ENCODE assay signal across 8 cellular contexts in the genomic region with DNA sequence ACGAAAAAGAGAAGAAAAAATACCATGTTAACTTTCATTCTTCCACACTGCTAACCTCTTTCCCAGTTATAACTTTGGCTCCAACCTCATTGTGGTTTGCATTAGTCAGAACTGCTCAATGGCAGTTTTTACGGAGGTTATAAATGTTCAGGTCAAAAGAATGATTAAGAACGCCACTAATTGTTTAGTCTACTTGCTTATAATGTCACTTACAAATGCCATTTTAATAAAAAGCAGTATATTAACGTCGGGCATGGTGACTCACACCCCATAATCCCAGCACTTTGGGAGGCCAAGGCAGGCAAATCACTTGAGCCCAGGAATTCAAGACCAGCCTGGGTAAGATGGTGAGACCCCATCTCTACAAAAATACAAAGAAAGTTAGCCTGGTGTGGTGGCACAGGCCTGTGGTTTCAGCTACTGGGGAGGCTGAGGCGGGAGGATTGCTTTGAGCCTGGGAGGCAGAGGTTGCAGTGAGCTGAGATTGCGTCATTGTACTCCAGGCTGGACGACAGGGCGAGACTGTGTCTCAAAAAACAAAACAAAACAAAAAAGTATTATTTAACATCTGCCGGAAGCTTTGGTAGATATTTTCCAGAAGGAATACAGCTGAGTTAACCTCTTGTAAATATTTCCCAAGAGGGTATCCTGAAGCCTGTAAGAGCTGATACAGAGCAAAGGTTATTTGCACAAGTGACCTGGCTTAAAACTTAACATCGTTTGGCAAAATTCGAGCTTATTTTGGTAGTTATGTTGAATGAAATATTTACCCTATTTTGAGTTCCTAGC. TPM values are rescaled to one million over a fixed set of nuclear protein-coding genes. Genes with fewer than 3 reads are reported as not detected.
DNase-seq lines count a peak whose midpoint lies in the region; ATAC-seq, FAIRE-seq and TF ChIP-seq lines count a peak whose summit lies in the region.

No MANE protein-coding gene starts in this region.

- H3K4me3 ChIP-seq in fibroblast of villous mesenchyme (ENCODE audit: low read depth, low read length) (no peak overlapping the region), skeletal muscle satellite cell (ENCODE audit: low read length) (peak overlapping the region; percentile 23)

- TF ChIP-seq CTCF in fibroblast of villous mesenchyme (IDR thresholded peaks at IDR 0.05; ENCODE audit: insufficient read depth, low read depth, low read length): no peak

- peaks cover 37% of the 10 kb centered on the region for H3K4me1 ChIP-seq in skeletal muscle satellite cell (ENCODE audit: control insufficient read depth, insufficient read depth, low read length)

- peak overlapping the region; percentile 63 for H3K4me2 ChIP-seq in skeletal muscle satellite cell (ENCODE audit: low read length)

- TF ChIP-seq POLR2A in H54 (IDR thresholded peaks at IDR 0.05; ENCODE audit: low read depth, low read length): no peak

- H3K9me3 ChIP-seq in skeletal muscle satellite cell (replicated peaks; ENCODE audit: low read length): no peaks in the 10 kb centered on the region

- peak overlapping the region; percentile 45 for H3K9ac ChIP-seq in skeletal muscle satellite cell (ENCODE audit: low read depth, low read length)

- no peak for DNase-seq in H54 (ENCODE audit: insufficient read length, low spot score)
- peak; percentile 22 for DNase-seq in SW480 (ENCODE audit: low spot score)
- peak; percentile 93 for DNase-seq in fibroblast of villous mesenchyme (ENCODE audit: low read depth)
- DNase-seq in iPS-NIHi7 (ENCODE audit: extremely low spot score): no peak

- FAIRE-seq in H54 (lab: Jason Lieb, UNC): peak; percentile 94

- no peaks in the 10 kb centered on the region for H3K36me3 ChIP-seq in skeletal muscle satellite cell (ENCODE audit: insufficient read depth, low read length)

- no peaks in the 10 kb centered on the region for H3K27me3 ChIP-seq in skeletal muscle satellite cell (ENCODE audit: control insufficient read depth, insufficient read depth, low read length)

- no peak for ATAC-seq in HG03439 (IDR thresholded peaks at IDR 0.05; ENCODE audit: unreplicated experiment)
- ATAC-seq in GM18520 (IDR thresholded peaks at IDR 0.05; ENCODE audit: unreplicated experiment): no peak
- no peak for ATAC-seq in HG03378 (IDR thresholded peaks at IDR 0.05; ENCODE audit: unreplicated experiment)

RNA-seq across cellular contexts. Expression of gene AGPS, which starts 5.1 kb away (rescaled TPM):
- 36.7 and 46.2 TPM in 2 replicates for total RNA-seq in fibroblast of villous mesenchyme
- total RNA-seq in skeletal muscle satellite cell (2012; rRNA removed): 34.1 and 45.4 TPM in 2 replicates

Comparison
In these comparisons a context has a peak if more than half of its experiments do, and no peak if none do; other contexts are left out.
1. DNase-seq: peak in SW480 (single experiment) and fibroblast of villous mesenchyme (single experiment); none in H54 (single experiment) and iPS-NIHi7 (single experiment).